Comparison of ENCODE assay signal across 29 cellular contexts in genomic region chr22:25477358-25477757, GRCh38.
"Had no signal": no experiment of that assay in that cellular context is flagged by ENCODE, and none has a peak within 500 bp of the region (broad histone marks: within the 10 kb centered on the region; RNA-seq: fewer than 3 reads in every experiment).

No MANE protein-coding gene starts in this region.

- ATAC-seq: esophagus mucosa; gastrocnemius medialis; heart left ventricle; left cardiac atrium; mucosa of descending colon; naive thymus-derived CD4-positive, alpha-beta T cell; psoas muscle; right cardiac atrium; stimulated activated naive B cell treated with anti-CD40 and anti-IgM and Interleukin-4, amounts not matched to agents 10 μg/mL and 1 μg/mL and 100 μg/mL, for 72 hours had no signal

- FAIRE-seq: islet of Langerhans had no signal

- H3K4me3 ChIP-seq: coronary artery, gastrocnemius medialis, heart left ventricle, left lung, mucosa of descending colon, ovary, psoas muscle, skin epidermis, spleen, thyroid gland had no signal

- H3K27me3 Mint-ChIP-seq: stimulated activated naive B cell treated with anti-CD40 and anti-IgM and Interleukin-4, amounts not matched to agents 10 μg/mL and 1 μg/mL and 100 μg/mL, for 72 hours; stimulated activated naive CD8-positive, alpha-beta T cell treated with anti-CD3 and anti-CD28 coated beads, Interleukin-15, Interleukin-2, amounts not matched to agents 100 ng/mL and 50 ng/mL, for 24 hours had no signal

- H3K36me3 ChIP-seq: gastrocnemius medialis, ovary, thyroid gland had no signal

- H3K27ac Mint-ChIP-seq: stimulated activated naive B cell treated with anti-CD40 and anti-IgM and Interleukin-4, amounts not matched to agents 10 μg/mL and 1 μg/mL and 100 μg/mL, for 72 hours; stimulated activated naive CD8-positive, alpha-beta T cell treated with anti-CD3 and anti-CD28 coated beads, Interleukin-15, Interleukin-2, amounts not matched to agents 100 ng/mL and 50 ng/mL, for 24 hours had no signal

- H3K27me3 ChIP-seq: gastrocnemius medialis, heart left ventricle, left lung, ovary, spleen, thyroid gland had no signal

- DNase-seq: central memory CD4-positive, alpha-beta T cell; effector CD4-positive, alpha-beta T cell; foreskin fibroblast; gastrocnemius medialis; heart left ventricle; hippocampal formation; left cardiac atrium; left lung; mesenchymal stem cell; mucosa of descending colon; naive thymus-derived CD4-positive, alpha-beta T cell; nucleus accumbens; ovary; posterior cingulate gyrus; psoas muscle; right cardiac atrium; spleen; stimulated activated CD4-positive, alpha-beta T cell treated with anti-CD3 and anti-CD28 coated beads, Interleukin-4, amount 100 ng/mL, for 4 hours; stimulated activated naive B cell treated with anti-CD40 and anti-IgM and Interleukin-4, amounts not matched to agents 10 μg/mL and 1 μg/mL and 100 μg/mL, for 72 hours; thyroid gland; trophoblast cell had no signal

- H3K4me3 Mint-ChIP-seq: mesothelial cell of epicardium; naive thymus-derived CD4-positive, alpha-beta T cell; nephron; stimulated activated naive B cell treated with anti-CD40 and anti-IgM and Interleukin-4, amounts not matched to agents 10 μg/mL and 1 μg/mL and 100 μg/mL, for 72 hours; stimulated activated naive CD8-positive, alpha-beta T cell treated with anti-CD3 and anti-CD28 coated beads, Interleukin-15, Interleukin-2, amounts not matched to agents 100 ng/mL and 50 ng/mL, for 24 hours had no signal

- H3K4me1 ChIP-seq: psoas muscle had no signal

- H3K27ac ChIP-seq: epithelial cell of prostate, gastrocnemius medialis, heart left ventricle, left lung, ovary, psoas muscle, skin epidermis, spleen had no signal

- H3K9me3 ChIP-seq: gastrocnemius medialis, mucosa of descending colon, ovary, thyroid gland had no signal
